Comparison of ENCODE assay signal across 9 cellular contexts in the genomic region with DNA sequence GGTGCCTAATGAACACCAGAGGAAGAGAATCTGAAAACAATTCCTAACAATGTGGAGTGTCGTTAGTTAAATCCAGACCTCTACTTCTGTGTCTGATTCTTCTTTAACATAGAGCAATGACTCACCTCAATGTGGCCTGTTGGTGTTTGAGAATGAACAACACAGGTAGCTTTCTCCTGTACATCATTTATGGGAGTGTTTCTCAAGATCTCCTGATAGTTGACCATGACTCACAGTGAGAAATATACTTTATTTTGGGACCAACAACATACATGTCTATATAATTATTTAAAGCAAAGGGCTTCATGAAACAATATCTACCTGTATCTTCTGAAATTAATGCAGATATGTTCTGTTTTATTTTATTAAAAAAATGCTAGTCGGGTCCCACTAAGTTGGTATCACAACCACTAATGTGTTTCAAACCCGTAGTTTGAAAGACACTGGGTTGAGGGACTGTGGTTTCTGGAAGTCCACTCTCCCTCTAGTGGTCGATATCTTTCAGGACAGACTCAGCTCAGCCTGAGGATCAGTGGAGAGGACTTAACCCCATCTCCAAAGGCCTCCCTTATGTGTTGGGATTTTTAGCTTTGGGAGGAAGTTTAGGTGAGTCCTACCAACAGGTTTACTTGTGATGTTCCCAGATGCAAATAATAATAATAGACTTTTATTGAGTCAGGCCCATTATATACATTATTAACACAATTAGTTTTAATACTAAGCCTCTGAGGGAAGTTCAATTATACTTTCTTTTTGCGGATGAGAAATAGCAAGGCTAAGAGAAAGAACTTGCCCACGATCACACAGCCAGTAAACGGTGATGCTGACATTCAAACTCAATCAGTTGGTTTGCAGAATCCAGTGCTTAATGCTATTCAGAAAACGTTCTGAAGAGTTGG.
DNase-seq lines count a peak whose midpoint lies in the region; ATAC-seq, FAIRE-seq and TF ChIP-seq lines count a peak whose summit lies in the region.
"Had no signal": no experiment of that assay in that cellular context is flagged by ENCODE, and none has a peak within 500 bp of the region (broad histone marks: within the 10 kb centered on the region; RNA-seq: fewer than 3 reads in every experiment).

No MANE protein-coding gene starts in this region.

- no peaks in the 10 kb centered on the region for H3K27me3 ChIP-seq in CD8-positive, alpha-beta memory T cell (ENCODE audit: insufficient read depth, low read length, poor library complexity, severe bottlenecking)
- no peaks in the 10 kb centered on the region for H3K27me3 ChIP-seq in bronchial epithelial cell (ENCODE audit: control insufficient read depth, insufficient read depth, low read length)

- ATAC-seq in HG03039 (IDR thresholded peaks at IDR 0.05; ENCODE audit: unreplicated experiment): peak; percentile 83
- peak; percentile 56 for ATAC-seq in stimulated activated naive CD8-positive, alpha-beta T cell treated with anti-CD3 and anti-CD28 coated beads, Interleukin-15, Interleukin-2, amounts not matched to agents 100 U/mL and 50 U/mL, for 24 hours
- ATAC-seq in GM18520 (IDR thresholded peaks at IDR 0.05; ENCODE audit: unreplicated experiment): no peak

- no peaks in the 10 kb centered on the region for H3K36me3 Mint-ChIP-seq in CD8-positive, alpha-beta memory T cell

- DNase-seq in CD8-positive, alpha-beta memory T cell: peak in 2 of 5 donors; percentile 27 to 37
- peak; percentile 25 for DNase-seq in GM18507 (ENCODE audit: extremely low spot score, insufficient read length, low read depth)
- peak; percentile 46 for DNase-seq in NCI-H774 (lab: John Stamatoyannopoulos, UW)
- DNase-seq in bronchial epithelial cell (ENCODE audit: low read depth): peak; percentile 91
- peak; percentile 90 for DNase-seq in iris pigment epithelial cell (ENCODE audit: low read depth)
- DNase-seq in stimulated activated naive CD8-positive, alpha-beta T cell treated with anti-CD3 and anti-CD28 coated beads, Interleukin-15, Interleukin-2, amounts not matched to agents 100 U/mL and 50 U/mL, for 24 hours: peak; percentile 10

- CTCF ChIA-PET in CD8-positive, alpha-beta memory T cell (lab: Charles Lee): interaction anchor here (0.6 to 1.6 kb wide), 12 partner anchors 10 to 144 kb away, joined by 3 to 8 read pairs (median 3); partner anchors contain the start of gene KLF9

- H3K27ac Mint-ChIP-seq in CD8-positive, alpha-beta memory T cell: peak overlapping the region in 2 of 8 donors; percentile 46 to 70

- no peak overlapping the region for H3K4me3 Mint-ChIP-seq in CD8-positive, alpha-beta memory T cell
- H3K4me3 Mint-ChIP-seq: stimulated activated naive CD8-positive, alpha-beta T cell treated with anti-CD3 and anti-CD28 coated beads, Interleukin-15, Interleukin-2, amounts not matched to agents 100 ng/mL and 50 ng/mL, for 24 hours had no signal

- H3K27ac ChIP-seq in CD8-positive, alpha-beta memory T cell (ENCODE audit: low read depth, low read length): peak overlapping the region; percentile 49

- POLR2A ChIA-PET in CD8-positive, alpha-beta memory T cell (lab: Charles Lee): interaction anchor here (1.0 to 1.5 kb wide), 2 partner anchors 64 to 66 kb away, joined by 3 to 4 read pairs; no protein-coding TSS in a partner anchor

- TF ChIP-seq CTCF in bronchial epithelial cell (IDR thresholded peaks at IDR 0.05; ENCODE audit: insufficient read depth, low read length, severe bottlenecking): peak; percentile 60

- H3K4me1 ChIP-seq in CD8-positive, alpha-beta memory T cell (ENCODE audit: insufficient read depth, low read length): no peaks in the 10 kb centered on the region

- peaks cover 0 to 11% of the 10 kb centered on the region in 2 donors for H3K27me3 Mint-ChIP-seq in CD8-positive, alpha-beta memory T cell
- H3K27me3 Mint-ChIP-seq: stimulated activated naive CD8-positive, alpha-beta T cell treated with anti-CD3 and anti-CD28 coated beads, Interleukin-15, Interleukin-2, amounts not matched to agents 100 ng/mL and 50 ng/mL, for 24 hours had no signal

- no peaks in the 10 kb centered on the region for H3K9me3 Mint-ChIP-seq in CD8-positive, alpha-beta memory T cell
- H3K9me3 Mint-ChIP-seq: stimulated activated naive CD8-positive, alpha-beta T cell treated with anti-CD3 and anti-CD28 coated beads, Interleukin-15, Interleukin-2, amounts not matched to agents 100 ng/mL and 50 ng/mL, for 24 hours had no signal

- H3K36me3 ChIP-seq in CD8-positive, alpha-beta memory T cell (ENCODE audit: insufficient read depth, low read length): no peaks in the 10 kb centered on the region
- H3K36me3 ChIP-seq in bronchial epithelial cell (ENCODE audit: control insufficient read depth, insufficient read depth, low read length): no peaks in the 10 kb centered on the region

- H3K4me3 ChIP-seq in CD8-positive, alpha-beta memory T cell (ENCODE audit: low read length): no peak overlapping the region
- no peak overlapping the region for H3K4me3 ChIP-seq in bronchial epithelial cell (ENCODE audit: low read depth, low read length)

- FAIRE-seq in GM18507 (lab: Jason Lieb, UNC) (peak; percentile 56), bronchial epithelial cell (lab: Jason Lieb, UNC) (no peak)

- H3K9me3 ChIP-seq in CD8-positive, alpha-beta memory T cell (ENCODE audit: low read length): no peaks in the 10 kb centered on the region

- H3K4me1 Mint-ChIP-seq in CD8-positive, alpha-beta memory T cell: no peaks in the 10 kb centered on the region
